In genomic region chr2:31853521-31853920, GRCh38 we compare ENCODE assay signal across 7 cellular contexts.
"Had no signal": no experiment of that assay in that cellular context is flagged by ENCODE, and none has a peak within 500 bp of the region (broad histone marks: within the 10 kb centered on the region; RNA-seq: fewer than 3 reads in every experiment).

No MANE protein-coding gene starts in this region.

- H3K4me3 ChIP-seq: GM23338 had no signal

- H3K4me2 ChIP-seq: GM23338, KMS-11 had no signal

- H3K27ac ChIP-seq: HL-60, KMS-11 had no signal

- DNase-seq: H9, HCEC 1CT had no signal

- H2AFZ ChIP-seq: GM23338 had no signal

- ATAC-seq: GM23338 had no signal

- FAIRE-seq: H1, H54 had no signal

- H3K9ac ChIP-seq: KMS-11 had no signal
